ENCODE assay signal across 1 cellular context in the genomic region with DNA sequence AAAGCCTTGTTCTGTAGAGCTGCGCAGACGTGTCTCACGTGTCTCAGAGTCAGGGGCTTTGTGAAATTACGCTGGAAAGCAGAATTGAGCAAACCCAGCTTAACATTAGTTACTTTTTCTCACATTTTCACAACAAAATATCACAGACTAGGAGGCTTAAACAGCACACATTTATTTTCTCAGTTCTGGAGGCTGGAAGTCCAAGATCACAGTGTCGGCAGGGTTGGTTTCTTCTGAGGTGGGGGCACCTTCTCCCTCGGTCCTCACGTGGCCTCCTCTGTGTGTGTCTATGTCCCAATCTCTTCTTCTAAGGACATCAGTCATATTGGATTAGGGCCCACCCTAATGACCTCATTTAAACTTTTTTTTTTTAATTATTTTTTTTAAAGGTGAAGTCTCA.
TF ChIP-seq lines count a peak whose summit lies in the region.

No MANE protein-coding gene starts in this region.

TF ChIP-seq in WTC11, 78 proteins besides CTCF, POLR2A, EP300 and RAD21:
- TF ChIP-seq FOXJ3 (CRISPR knock-in tag; IDR thresholded peaks at IDR 0.05; ENCODE audit: borderline replicate concordance) (no peak), MAX (CRISPR knock-in tag; IDR thresholded peaks at IDR 0.05) (no peak), NFATC4 (CRISPR knock-in tag; IDR thresholded peaks at IDR 0.05) (no peak), JUN (CRISPR knock-in tag; IDR thresholded peaks at IDR 0.05) (no peak), E2F5 (CRISPR knock-in tag; IDR thresholded peaks at IDR 0.05) (no peak), OVOL2 (CRISPR knock-in tag; IDR thresholded peaks at IDR 0.05; ENCODE audit: borderline replicate concordance) (no peak), ZNF219 (CRISPR knock-in tag; IDR thresholded peaks at IDR 0.05; ENCODE audit: borderline replicate concordance) (no peak), ZNF423 (CRISPR knock-in tag; IDR thresholded peaks at IDR 0.05) (no peak), NFYB (CRISPR knock-in tag; conservative IDR thresholded peaks at IDR 0.05; ENCODE audit: low read depth) (no peak)
- TF ChIP-seq, protein P1, sequence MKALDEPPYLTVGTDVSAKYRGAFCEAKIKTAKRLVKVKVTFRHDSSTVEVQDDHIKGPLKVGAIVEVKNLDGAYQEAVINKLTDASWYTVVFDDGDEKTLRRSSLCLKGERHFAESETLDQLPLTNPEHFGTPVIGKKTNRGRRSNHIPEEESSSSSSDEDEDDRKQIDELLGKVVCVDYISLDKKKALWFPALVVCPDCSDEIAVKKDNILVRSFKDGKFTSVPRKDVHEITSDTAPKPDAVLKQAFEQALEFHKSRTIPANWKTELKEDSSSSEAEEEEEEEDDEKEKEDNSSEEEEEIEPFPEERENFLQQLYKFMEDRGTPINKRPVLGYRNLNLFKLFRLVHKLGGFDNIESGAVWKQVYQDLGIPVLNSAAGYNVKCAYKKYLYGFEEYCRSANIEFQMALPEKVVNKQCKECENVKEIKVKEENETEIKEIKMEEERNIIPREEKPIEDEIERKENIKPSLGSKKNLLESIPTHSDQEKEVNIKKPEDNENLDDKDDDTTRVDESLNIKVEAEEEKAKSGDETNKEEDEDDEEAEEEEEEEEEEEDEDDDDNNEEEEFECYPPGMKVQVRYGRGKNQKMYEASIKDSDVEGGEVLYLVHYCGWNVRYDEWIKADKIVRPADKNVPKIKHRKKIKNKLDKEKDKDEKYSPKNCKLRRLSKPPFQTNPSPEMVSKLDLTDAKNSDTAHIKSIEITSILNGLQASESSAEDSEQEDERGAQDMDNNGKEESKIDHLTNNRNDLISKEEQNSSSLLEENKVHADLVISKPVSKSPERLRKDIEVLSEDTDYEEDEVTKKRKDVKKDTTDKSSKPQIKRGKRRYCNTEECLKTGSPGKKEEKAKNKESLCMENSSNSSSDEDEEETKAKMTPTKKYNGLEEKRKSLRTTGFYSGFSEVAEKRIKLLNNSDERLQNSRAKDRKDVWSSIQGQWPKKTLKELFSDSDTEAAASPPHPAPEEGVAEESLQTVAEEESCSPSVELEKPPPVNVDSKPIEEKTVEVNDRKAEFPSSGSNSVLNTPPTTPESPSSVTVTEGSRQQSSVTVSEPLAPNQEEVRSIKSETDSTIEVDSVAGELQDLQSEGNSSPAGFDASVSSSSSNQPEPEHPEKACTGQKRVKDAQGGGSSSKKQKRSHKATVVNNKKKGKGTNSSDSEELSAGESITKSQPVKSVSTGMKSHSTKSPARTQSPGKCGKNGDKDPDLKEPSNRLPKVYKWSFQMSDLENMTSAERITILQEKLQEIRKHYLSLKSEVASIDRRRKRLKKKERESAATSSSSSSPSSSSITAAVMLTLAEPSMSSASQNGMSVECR (CRISPR knock-in tag; IDR thresholded peaks at IDR 0.05; ENCODE audit: borderline replicate concordance) = no peak
- TF ChIP-seq, protein P2, sequence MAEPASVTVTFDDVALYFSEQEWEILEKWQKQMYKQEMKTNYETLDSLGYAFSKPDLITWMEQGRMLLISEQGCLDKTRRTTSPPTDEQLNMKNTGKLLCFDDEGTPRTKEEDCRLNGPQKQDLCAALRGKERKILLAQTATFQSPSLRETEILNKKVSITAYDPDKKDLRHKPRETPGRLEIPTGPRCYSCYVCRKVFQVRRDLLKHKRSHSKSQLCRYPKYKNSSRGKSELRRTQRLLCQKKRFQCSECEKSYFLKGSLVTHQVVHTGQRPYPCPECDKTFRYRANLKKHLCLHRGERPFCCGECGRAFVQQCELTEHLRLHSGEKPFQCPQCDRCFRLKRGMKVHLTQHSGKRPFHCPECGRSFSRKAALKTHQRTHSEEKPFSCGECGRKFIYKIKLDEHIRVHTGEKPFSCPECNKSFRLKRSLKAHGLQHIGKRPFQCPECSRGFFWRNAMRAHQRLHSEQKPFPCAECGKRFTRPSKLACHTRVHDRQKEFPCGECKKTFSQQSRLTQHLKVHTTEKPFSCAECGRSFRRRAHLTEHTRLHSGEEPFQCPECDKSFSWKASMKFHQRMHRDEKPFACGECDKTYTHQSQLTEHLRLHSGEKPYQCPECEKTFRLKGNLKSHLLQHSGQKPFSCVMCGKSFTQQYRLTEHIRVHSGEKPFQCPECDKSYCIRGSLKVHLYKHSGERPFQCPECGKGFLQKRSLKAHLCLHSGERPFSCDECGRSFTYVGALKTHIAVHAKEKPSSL (CRISPR knock-in tag; conservative IDR thresholded peaks at IDR 0.05) = no peak
- TF ChIP-seq, protein P3, sequence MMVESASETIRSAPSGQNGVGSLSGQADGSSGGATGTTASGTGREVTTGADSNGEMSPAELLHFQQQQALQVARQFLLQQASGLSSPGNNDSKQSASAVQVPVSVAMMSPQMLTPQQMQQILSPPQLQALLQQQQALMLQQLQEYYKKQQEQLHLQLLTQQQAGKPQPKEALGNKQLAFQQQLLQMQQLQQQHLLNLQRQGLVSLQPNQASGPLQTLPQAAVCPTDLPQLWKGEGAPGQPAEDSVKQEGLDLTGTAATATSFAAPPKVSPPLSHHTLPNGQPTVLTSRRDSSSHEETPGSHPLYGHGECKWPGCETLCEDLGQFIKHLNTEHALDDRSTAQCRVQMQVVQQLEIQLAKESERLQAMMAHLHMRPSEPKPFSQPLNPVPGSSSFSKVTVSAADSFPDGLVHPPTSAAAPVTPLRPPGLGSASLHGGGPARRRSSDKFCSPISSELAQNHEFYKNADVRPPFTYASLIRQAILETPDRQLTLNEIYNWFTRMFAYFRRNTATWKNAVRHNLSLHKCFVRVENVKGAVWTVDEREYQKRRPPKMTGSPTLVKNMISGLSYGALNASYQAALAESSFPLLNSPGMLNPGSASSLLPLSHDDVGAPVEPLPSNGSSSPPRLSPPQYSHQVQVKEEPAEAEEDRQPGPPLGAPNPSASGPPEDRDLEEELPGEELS (CRISPR knock-in tag; IDR thresholded peaks at IDR 0.05) = no peak
- TF ChIP-seq, protein P4, sequence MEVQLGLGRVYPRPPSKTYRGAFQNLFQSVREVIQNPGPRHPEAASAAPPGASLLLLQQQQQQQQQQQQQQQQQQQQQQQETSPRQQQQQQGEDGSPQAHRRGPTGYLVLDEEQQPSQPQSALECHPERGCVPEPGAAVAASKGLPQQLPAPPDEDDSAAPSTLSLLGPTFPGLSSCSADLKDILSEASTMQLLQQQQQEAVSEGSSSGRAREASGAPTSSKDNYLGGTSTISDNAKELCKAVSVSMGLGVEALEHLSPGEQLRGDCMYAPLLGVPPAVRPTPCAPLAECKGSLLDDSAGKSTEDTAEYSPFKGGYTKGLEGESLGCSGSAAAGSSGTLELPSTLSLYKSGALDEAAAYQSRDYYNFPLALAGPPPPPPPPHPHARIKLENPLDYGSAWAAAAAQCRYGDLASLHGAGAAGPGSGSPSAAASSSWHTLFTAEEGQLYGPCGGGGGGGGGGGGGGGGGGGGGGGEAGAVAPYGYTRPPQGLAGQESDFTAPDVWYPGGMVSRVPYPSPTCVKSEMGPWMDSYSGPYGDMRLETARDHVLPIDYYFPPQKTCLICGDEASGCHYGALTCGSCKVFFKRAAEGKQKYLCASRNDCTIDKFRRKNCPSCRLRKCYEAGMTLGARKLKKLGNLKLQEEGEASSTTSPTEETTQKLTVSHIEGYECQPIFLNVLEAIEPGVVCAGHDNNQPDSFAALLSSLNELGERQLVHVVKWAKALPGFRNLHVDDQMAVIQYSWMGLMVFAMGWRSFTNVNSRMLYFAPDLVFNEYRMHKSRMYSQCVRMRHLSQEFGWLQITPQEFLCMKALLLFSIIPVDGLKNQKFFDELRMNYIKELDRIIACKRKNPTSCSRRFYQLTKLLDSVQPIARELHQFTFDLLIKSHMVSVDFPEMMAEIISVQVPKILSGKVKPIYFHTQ (CRISPR knock-in tag; IDR thresholded peaks at IDR 0.05) = no peak
